In genomic region chr4:145937990-145938611, GRCh38 we compare ENCODE assay signal across 8 cellular contexts. TPM values are rescaled to one million over a fixed set of nuclear protein-coding genes. Genes with fewer than 3 reads are reported as not detected.
DNase-seq lines count a peak whose midpoint lies in the region; ATAC-seq and TF ChIP-seq lines count a peak whose summit lies in the region.

No MANE protein-coding gene starts in this region.

- no peak for TF ChIP-seq POLR2A in HCT116 (IDR thresholded peaks at IDR 0.05; ENCODE audit: borderline replicate concordance, extremely low read depth, insufficient read depth, insufficient read length)

- no peaks in the 10 kb centered on the region for H4K20me1 ChIP-seq in HCT116 (ENCODE audit: insufficient read depth)

- H3K36me3 Mint-ChIP-seq in CD4-positive, alpha-beta memory T cell, result peaks cover 0 to 13% of the 10 kb centered on the region in 2 donors
- peaks cover 2% of the 10 kb centered on the region for H3K36me3 Mint-ChIP-seq in activated naive CD4-positive, alpha-beta T cell treated with anti-CD3 and anti-CD28 coated beads, Interleukin-2, amount 50 U/mL, for 24 hours

- POLR2A ChIA-PET in CD4-positive, alpha-beta memory T cell (lab: Charles Lee; ENCODE audit: partially characterized antibody), result interaction anchor here (0.6 to 1.1 kb wide), 2 partner anchors 227 to 319 kb away, joined by 3 to 5 read pairs; partner anchors contain the start of gene MMAA
- POLR2A ChIA-PET in HCT116 (lab: Charles Lee), result interaction anchor here (1.4 kb wide), 1 partner anchor 130 kb away, joined by 4 read pairs; no protein-coding TSS in a partner anchor

- peak overlapping the region; percentile 91 to 98 (median 95) for H3K4me3 Mint-ChIP-seq in CD4-positive, alpha-beta memory T cell
- peak overlapping the region; percentile 98 for H3K4me3 Mint-ChIP-seq in activated naive CD4-positive, alpha-beta T cell treated with anti-CD3 and anti-CD28 coated beads, Interleukin-2, amount 50 U/mL, for 24 hours

- H3K36me3 ChIP-seq in CD4-positive, alpha-beta memory T cell (ENCODE audit: insufficient read depth, low read length), result no peaks in the 10 kb centered on the region
- H3K36me3 ChIP-seq in HCT116 (ENCODE audit: control insufficient read depth in 1 of 2, insufficient read depth in 2 of 2, low read length in 2 of 2) (no peaks in the 10 kb centered on the region), psoas muscle (ENCODE audit: insufficient read depth in 1 of 2, low read depth in 1 of 2) (no peaks in the 10 kb centered on the region)

- CTCF ChIA-PET in CD4-positive, alpha-beta memory T cell (lab: Charles Lee; ENCODE audit: partially characterized antibody), result interaction anchor here (1.2 kb wide), 1 partner anchor 18 kb away, joined by 9 read pairs; no protein-coding TSS in a partner anchor
- CTCF ChIA-PET in HCT116 (lab: Charles Lee), result interaction anchor here (0.6 to 0.7 kb wide), 2 partner anchors 128 to 297 kb away, joined by 3 to 4 read pairs; no protein-coding TSS in a partner anchor

- H3K27me3 ChIP-seq in CD4-positive, alpha-beta memory T cell (ENCODE audit: insufficient read depth, low read length), result no peaks in the 10 kb centered on the region
- no peaks in the 10 kb centered on the region for H3K27me3 ChIP-seq in HCT116 (ENCODE audit: insufficient read depth, low read length)
- H3K27me3 ChIP-seq in psoas muscle (ENCODE audit: insufficient read depth in 3 of 3, low read length in 2 of 3), result no peaks in the 10 kb centered on the region

- RAD21 ChIA-PET in HCT116 (lab: Charles Lee; ENCODE audit: low non-redundant PET in 1 of 2, low total read pairs in 2 of 2, uncharacterized antibody in 2 of 2, unreplicated experiment in 2 of 2), result no interaction called here

- peak overlapping the region; percentile 91 to 99 (median 94) for H3K27ac Mint-ChIP-seq in CD4-positive, alpha-beta memory T cell
- H3K27ac Mint-ChIP-seq in activated naive CD4-positive, alpha-beta T cell treated with anti-CD3 and anti-CD28 coated beads, Interleukin-2, amount 50 U/mL, for 24 hours, result peak overlapping the region; percentile 99

- H3K4me2 ChIP-seq in HCT116 (ENCODE audit: low read length), result peak overlapping the region; percentile 84

- H3K9ac ChIP-seq in HCT116 (ENCODE audit: low read length), result peak overlapping the region; percentile 79

- peak overlapping the region; percentile 43 to 69 for H3K4me3 ChIP-seq in CD4-positive, alpha-beta memory T cell (ENCODE audit: low read length in 2 of 2)
- H3K4me3 ChIP-seq in HCT116 (replicated peaks in 1 of 2; ENCODE audit: low read depth in 1 of 2, low read length in 2 of 2) (peak overlapping the region; percentile 75 to 87), psoas muscle (peak overlapping the region; percentile 80)

- peak overlapping the region; percentile 66 for H3K27ac ChIP-seq in CD4-positive, alpha-beta memory T cell (ENCODE audit: low read depth, low read length)
- H3K27ac ChIP-seq in HCT116 (ENCODE audit: low read depth, low read length) (peak overlapping the region; percentile 92), psoas muscle (peak overlapping the region; percentile 85)

- BruUV-seq in HCT116 (replicated peaks; lab: Mats Ljungman, UMichigan), result no TSS peak

- no peak overlapping the region for H2AFZ ChIP-seq in HCT116 (ENCODE audit: low read depth, low read length, poor library complexity, severe bottlenecking)

- TF ChIP-seq RAD21 in HCT116 (IDR thresholded peaks at IDR 0.05; ENCODE audit: low read depth), result no peak

- H3K4me1 Mint-ChIP-seq in CD4-positive, alpha-beta memory T cell, result peaks cover 18 to 36% (median 25%) of the 10 kb centered on the region in 4 donors
- peaks cover 56% of the 10 kb centered on the region for H3K4me1 Mint-ChIP-seq in activated naive CD4-positive, alpha-beta T cell treated with anti-CD3 and anti-CD28 coated beads, Interleukin-2, amount 50 U/mL, for 24 hours

- peaks cover 15% of the 10 kb centered on the region for H3K4me1 ChIP-seq in CD4-positive, alpha-beta memory T cell (ENCODE audit: insufficient read depth, low read length)
- peaks cover 21 to 46% of the 10 kb centered on the region in 2 experiments for H3K4me1 ChIP-seq in HCT116 (ENCODE audit: control insufficient read depth in 1 of 2, insufficient read depth in 2 of 2, low read length in 2 of 2)
- H3K4me1 ChIP-seq in psoas muscle, result peaks cover 21% of the 10 kb centered on the region

- ATAC-seq in HCT116 (no peak), left cardiac atrium (peak; percentile 15 to 25), psoas muscle (peak in 2 of 4 donors; percentile 24 to 43), GM21717 (IDR thresholded peaks at IDR 0.05; ENCODE audit: unreplicated experiment) (no peak), HG03469 (IDR thresholded peaks at IDR 0.05; ENCODE audit: unreplicated experiment) (no peak)

- intact Hi-C loops in CD4-positive, alpha-beta memory T cell (cut with micrococcal nuclease), result loop anchor here (1.0 to 5.0 kb wide), 10 partner anchors 51 to 1794 kb away; partner anchors contain the start of genes ABCE1, ANAPC10, ARHGAP10 and LSM6
- intact Hi-C loops in HCT116 (cut with micrococcal nuclease) (loop anchor here (2.0 to 5.0 kb wide), 3 partner anchors 126 to 321 kb away; partner anchors contain the start of gene MMAA), left cardiac atrium (cut with DNase I) (no loop called here), psoas muscle (cut with DNase I) (loop anchor here (2.0 to 10.0 kb wide), 5 partner anchors 53 to 239 kb away; partner anchors contain the start of gene LSM6 (in 1 of the 2))

- TF ChIP-seq CTCF in HCT116 (IDR thresholded peaks at IDR 0.05 in 2 of 3, conservative IDR thresholded peaks at IDR 0.05 in 1 of 3; ENCODE audit: borderline replicate concordance in 1 of 3, insufficient read depth in 1 of 3, low read depth in 2 of 3, low read length in 2 of 3), result no peak
- no peak for TF ChIP-seq CTCF in psoas muscle (IDR thresholded peaks at IDR 0.05)

- H3K27me3 Mint-ChIP-seq in CD4-positive, alpha-beta memory T cell, result peaks cover 3 to 5% of the 10 kb centered on the region in 2 donors
- no peaks in the 10 kb centered on the region for H3K27me3 Mint-ChIP-seq in activated naive CD4-positive, alpha-beta T cell treated with anti-CD3 and anti-CD28 coated beads, Interleukin-2, amount 50 U/mL, for 24 hours

- no peaks in the 10 kb centered on the region for H3K9me3 ChIP-seq in CD4-positive, alpha-beta memory T cell (ENCODE audit: control insufficient read depth in 1 of 2, low read length in 2 of 2)
- H3K9me3 ChIP-seq in HCT116 (ENCODE audit: control insufficient read depth in 1 of 2, insufficient read depth in 1 of 2, low read depth in 1 of 2, low read length in 2 of 2) (no peaks in the 10 kb centered on the region), psoas muscle (no peaks in the 10 kb centered on the region)

- DNase-seq in CD4-positive, alpha-beta memory T cell, result peak; percentile 60 to 71 (median 63)
- DNase-seq in HCT116 (ENCODE audit: low read depth, low spot score) (no peak), RKO (ENCODE audit: low spot score) (peak; percentile 36), left cardiac atrium (no peak), psoas muscle (no peak)

- H3K9me3 Mint-ChIP-seq in CD4-positive, alpha-beta memory T cell, result peaks cover 0 to 11% (median 0%) of the 10 kb centered on the region in 8 donors
- no peaks in the 10 kb centered on the region for H3K9me3 Mint-ChIP-seq in activated naive CD4-positive, alpha-beta T cell treated with anti-CD3 and anti-CD28 coated beads, Interleukin-2, amount 50 U/mL, for 24 hours

- no peaks in the 10 kb centered on the region for H3K9me2 ChIP-seq in HCT116 (ENCODE audit: insufficient read depth)

- 0 to 1% (median 0%) methylated on average over 16 to 18 of the region's 18 CpGs for WGBS in psoas muscle, 3 donors

- H3K79me2 ChIP-seq in HCT116 (ENCODE audit: insufficient read depth, low read length), result peaks cover 42% of the 10 kb centered on the region

TF ChIP-seq in HCT116, 20 proteins besides CTCF, POLR2A, EP300 and RAD21:
- peak; percentile 68 for TF ChIP-seq YY1 (IDR thresholded peaks at IDR 0.05; ENCODE audit: extremely low read depth, insufficient replicate concordance, low read depth, low read length)
- TF ChIP-seq TCF7L2 (IDR thresholded peaks at IDR 0.05; ENCODE audit: borderline replicate concordance, extremely low read depth, insufficient read depth, insufficient read length), result no peak
TF ChIP-seq in HCT116: peak in this region for 1.

RNA-seq across cellular contexts. Expression of gene ZNF827, which starts 0.5 kb away (rescaled TPM):
- total RNA-seq in CD4-positive, alpha-beta memory T cell, result 10 to 100 TPM; 25.0 to 27.3 TPM
- polyA plus RNA-seq in CD4-positive, alpha-beta memory T cell, result 1 to 10 TPM; 1.4 to 3.0 TPM
- total RNA-seq in HCT116 (2021; ENCODE audit: unreplicated experiment), result 19.1 TPM
- 12.0 and 20.0 TPM in 2 replicates for polyA plus RNA-seq in HCT116 (2012)
- total RNA-seq in left cardiac atrium, result 10 to 100 TPM; 13.3 to 17.9 TPM
- total RNA-seq in psoas muscle, result 10 to 100 TPM in 3 of 4 donors, 1 to 10 TPM in 1; 7.3 to 15.2 (median 13.3) TPM
- polyA plus RNA-seq in psoas muscle, result 1 to 10 TPM; 1.7 to 3.1 (median 2.6) TPM

Comparison
In these comparisons a context has a peak if more than half of its experiments do, and no peak if none do; other contexts are left out.
1. DNase-seq: peak in CD4-positive, alpha-beta memory T cell (5 of 5) and RKO (single experiment); none in HCT116 (single experiment), left cardiac atrium (single experiment) and psoas muscle (0 of 2).
2. ATAC-seq: peak in left cardiac atrium (2 of 2); none in HCT116 (single experiment), GM21717 (single experiment) and HG03469 (single experiment).
3. intact Hi-C loops: an anchor here in CD4-positive, alpha-beta memory T cell (1.0 to 5.0 kb wide), HCT116 (2.0 to 5.0 kb wide) and psoas muscle (2.0 to 10.0 kb wide); none called in left cardiac atrium.
4. Peak in every context shown above with its lines, with median percentiles within 50 percentile points of each other: H3K27ac ChIP-seq and H3K4me3 ChIP-seq.